In genomic region chr1:30518186-30518585, GRCh38 we compare ENCODE assay signal across 14 cellular contexts.
A peak's percentile ranks its signal among the peaks of the same experiment; 100 is the strongest.
DNase-seq lines count a peak whose midpoint lies in the region; ATAC-seq and TF ChIP-seq lines count a peak whose summit lies in the region.
"Had no signal": no experiment of that assay in that cellular context is flagged by ENCODE, and none has a peak within 500 bp of the region (broad histone marks: within the 10 kb centered on the region; RNA-seq: fewer than 3 reads in every experiment).

No MANE protein-coding gene starts in this region.

- DNase-seq in cardiac septum (ENCODE audit: low spot score) (peak; percentile 54), Right ventricle myocardium inferior (ENCODE audit: missing footprints) (no peak), ecto neural progenitor cell (ENCODE audit: low spot score) (peak; percentile 24), progenitor cell of endocrine pancreas (ENCODE audit: low spot score, unreplicated experiment) (peak; percentile 3), ureter (ENCODE audit: low spot score) (peak; percentile 17), SJCRH30 (no peak), SIG-M5 (lab: John Stamatoyannopoulos, UW) (no peak)
- DNase-seq in CD8-positive, alpha-beta memory T cell = no peak
- DNase-seq: Calu3; CD4-positive, alpha-beta memory T cell; KBM-7 had no signal

- no peak for ATAC-seq in Right ventricle myocardium inferior
- ATAC-seq: GM12878, HepG2, Panc1 had no signal

- POLR2A ChIA-PET in CD8-positive, alpha-beta memory T cell (lab: Charles Lee) = no interaction called here

- H3K4me3 ChIP-seq in CD8-positive, alpha-beta memory T cell (ENCODE audit: low read length) = no peak overlapping the region
- no peak overlapping the region for H3K4me3 ChIP-seq in SJCRH30
- H3K4me3 ChIP-seq: GM12878 had no signal

- no peaks in the 10 kb centered on the region for H3K9me3 ChIP-seq in CD8-positive, alpha-beta memory T cell (ENCODE audit: low read length)
- H3K9me3 ChIP-seq in SJCRH30 (replicated peaks) = no peaks in the 10 kb centered on the region

- no peaks in the 10 kb centered on the region for H3K36me3 Mint-ChIP-seq in progenitor cell of endocrine pancreas (ENCODE audit: insufficient read depth)
- no peaks in the 10 kb centered on the region for H3K36me3 Mint-ChIP-seq in CD8-positive, alpha-beta memory T cell
- H3K36me3 Mint-ChIP-seq: CD4-positive, alpha-beta memory T cell had no signal

- no peaks in the 10 kb centered on the region for H3K36me3 ChIP-seq in CD8-positive, alpha-beta memory T cell (ENCODE audit: insufficient read depth, low read length)
- no peaks in the 10 kb centered on the region for H3K36me3 ChIP-seq in SJCRH30

- intact Hi-C loops in cardiac septum (cut with DNase I) (no loop called here), Right ventricle myocardium inferior (cut with DNase I) (no loop called here)

- H3K9me3 Mint-ChIP-seq in progenitor cell of endocrine pancreas (ENCODE audit: low read depth) = no peaks in the 10 kb centered on the region
- no peaks in the 10 kb centered on the region for H3K9me3 Mint-ChIP-seq in CD8-positive, alpha-beta memory T cell
- H3K9me3 Mint-ChIP-seq: CD4-positive, alpha-beta memory T cell had no signal

- H3K4me1 Mint-ChIP-seq in progenitor cell of endocrine pancreas (ENCODE audit: low read depth) = no peaks in the 10 kb centered on the region
- H3K4me1 Mint-ChIP-seq in CD8-positive, alpha-beta memory T cell = no peaks in the 10 kb centered on the region
- H3K4me1 Mint-ChIP-seq: CD4-positive, alpha-beta memory T cell had no signal

- no peak for TF ChIP-seq CTCF in progenitor cell of endocrine pancreas (IDR thresholded peaks at IDR 0.05; ENCODE audit: unreplicated experiment)

- no peaks in the 10 kb centered on the region for H3K4me1 ChIP-seq in CD8-positive, alpha-beta memory T cell (ENCODE audit: insufficient read depth, low read length)
- peaks cover 10% of the 10 kb centered on the region for H3K4me1 ChIP-seq in SJCRH30

- H3K27ac Mint-ChIP-seq in progenitor cell of endocrine pancreas = no peak overlapping the region
- no peak overlapping the region for H3K27ac Mint-ChIP-seq in CD8-positive, alpha-beta memory T cell
- H3K27ac Mint-ChIP-seq: CD4-positive, alpha-beta memory T cell had no signal

- H3K27ac ChIP-seq in CD8-positive, alpha-beta memory T cell (ENCODE audit: low read depth, low read length) = no peak overlapping the region
- no peak overlapping the region for H3K27ac ChIP-seq in SJCRH30

- H3K27me3 Mint-ChIP-seq in progenitor cell of endocrine pancreas = peaks cover 23% of the 10 kb centered on the region
- H3K27me3 Mint-ChIP-seq in CD8-positive, alpha-beta memory T cell = peaks cover 18 to 35% of the 10 kb centered on the region in 2 donors

- no peaks in the 10 kb centered on the region for H3K27me3 ChIP-seq in CD8-positive, alpha-beta memory T cell (ENCODE audit: insufficient read depth, low read length, poor library complexity, severe bottlenecking)
- no peaks in the 10 kb centered on the region; the same call in 1 of the 2 replicates for H3K27me3 ChIP-seq in SJCRH30

- no peak overlapping the region for H3K4me3 Mint-ChIP-seq in progenitor cell of endocrine pancreas (ENCODE audit: low read depth)
- H3K4me3 Mint-ChIP-seq in CD8-positive, alpha-beta memory T cell = no peak overlapping the region
- H3K4me3 Mint-ChIP-seq: CD4-positive, alpha-beta memory T cell had no signal

- CTCF ChIA-PET in CD8-positive, alpha-beta memory T cell (lab: Charles Lee) = no interaction called here

Comparison
In these comparisons a context has a peak if more than half of its experiments do, and no peak if none do; other contexts are left out.
1. DNase-seq: peak in cardiac septum (single experiment), ecto neural progenitor cell (single experiment), progenitor cell of endocrine pancreas (single experiment) and ureter (single experiment); none in Right ventricle myocardium inferior (single experiment), CD8-positive, alpha-beta memory T cell (0 of 5), SJCRH30 (0 of 2) and SIG-M5 (single experiment).